In genomic region chr9:99472240-99472915, GRCh38 we compare ENCODE assay signal across 15 cellular contexts.
"Had no signal": no experiment of that assay in that cellular context is flagged by ENCODE, and none has a peak within 500 bp of the region (broad histone marks: within the 10 kb centered on the region; RNA-seq: fewer than 3 reads in every experiment).

No MANE protein-coding gene starts in this region.

- H3K9me3 Mint-ChIP-seq: stimulated activated effector memory CD8-positive, alpha-beta T cell treated with anti-CD3 and anti-CD28 coated beads, Interleukin-12 subunit alpha, Interleukin-12 subunit beta, amount 100 ng/mL, for 72 hours had no signal

- H3K4me3 Mint-ChIP-seq: naive thymus-derived CD8-positive, alpha-beta T cell; stimulated activated effector memory CD8-positive, alpha-beta T cell treated with anti-CD3 and anti-CD28 coated beads, Interleukin-12 subunit alpha, Interleukin-12 subunit beta, amount 100 ng/mL, for 72 hours had no signal

- H3K4me3 ChIP-seq: cardiac muscle cell, heart left ventricle, mucosa of descending colon, right atrium auricular region, suprapubic skin, upper lobe of left lung had no signal

- H3K4me1 ChIP-seq: suprapubic skin, upper lobe of left lung had no signal

- H3K36me3 Mint-ChIP-seq: naive thymus-derived CD8-positive, alpha-beta T cell; stimulated activated effector memory CD8-positive, alpha-beta T cell treated with anti-CD3 and anti-CD28 coated beads, Interleukin-12 subunit alpha, Interleukin-12 subunit beta, amount 100 ng/mL, for 72 hours had no signal

- H3K27me3 ChIP-seq: cardiac muscle cell, heart left ventricle, right atrium auricular region, suprapubic skin, upper lobe of left lung had no signal

- DNase-seq: activated CD4-positive, CD25-positive, alpha-beta regulatory T cell treated with anti-CD3 and anti-CD28 coated beads, Interleukin-2, amount 50 U/mL, for 72 hours; foreskin melanocyte; heart left ventricle; mammary epithelial cell; mucosa of descending colon; naive thymus-derived CD8-positive, alpha-beta T cell; posterior cingulate gyrus; small intestine; upper lobe of left lung had no signal

- FAIRE-seq: endothelial cell of umbilical vein, islet of Langerhans, small intestine had no signal

- H3K27ac Mint-ChIP-seq: naive thymus-derived CD8-positive, alpha-beta T cell; stimulated activated effector memory CD8-positive, alpha-beta T cell treated with anti-CD3 and anti-CD28 coated beads, Interleukin-12 subunit alpha, Interleukin-12 subunit beta, amount 100 ng/mL, for 72 hours had no signal

- H3K9me3 ChIP-seq: mucosa of descending colon, right atrium auricular region, suprapubic skin, upper lobe of left lung had no signal

- H3K4me1 Mint-ChIP-seq: stimulated activated effector memory CD8-positive, alpha-beta T cell treated with anti-CD3 and anti-CD28 coated beads, Interleukin-12 subunit alpha, Interleukin-12 subunit beta, amount 100 ng/mL, for 72 hours had no signal

- H3K36me3 ChIP-seq: cardiac muscle cell, heart left ventricle, right atrium auricular region, suprapubic skin, upper lobe of left lung had no signal

- H3K27ac ChIP-seq: cardiac muscle cell, heart left ventricle, right atrium auricular region, suprapubic skin, upper lobe of left lung had no signal

- ATAC-seq: heart left ventricle; mucosa of descending colon; naive thymus-derived CD8-positive, alpha-beta T cell; stimulated activated effector memory CD8-positive, alpha-beta T cell treated with anti-CD3 and anti-CD28 coated beads, Interleukin-12 subunit alpha, Interleukin-12 subunit beta, amount 100 ng/mL, for 72 hours had no signal
